In the genomic region with DNA sequence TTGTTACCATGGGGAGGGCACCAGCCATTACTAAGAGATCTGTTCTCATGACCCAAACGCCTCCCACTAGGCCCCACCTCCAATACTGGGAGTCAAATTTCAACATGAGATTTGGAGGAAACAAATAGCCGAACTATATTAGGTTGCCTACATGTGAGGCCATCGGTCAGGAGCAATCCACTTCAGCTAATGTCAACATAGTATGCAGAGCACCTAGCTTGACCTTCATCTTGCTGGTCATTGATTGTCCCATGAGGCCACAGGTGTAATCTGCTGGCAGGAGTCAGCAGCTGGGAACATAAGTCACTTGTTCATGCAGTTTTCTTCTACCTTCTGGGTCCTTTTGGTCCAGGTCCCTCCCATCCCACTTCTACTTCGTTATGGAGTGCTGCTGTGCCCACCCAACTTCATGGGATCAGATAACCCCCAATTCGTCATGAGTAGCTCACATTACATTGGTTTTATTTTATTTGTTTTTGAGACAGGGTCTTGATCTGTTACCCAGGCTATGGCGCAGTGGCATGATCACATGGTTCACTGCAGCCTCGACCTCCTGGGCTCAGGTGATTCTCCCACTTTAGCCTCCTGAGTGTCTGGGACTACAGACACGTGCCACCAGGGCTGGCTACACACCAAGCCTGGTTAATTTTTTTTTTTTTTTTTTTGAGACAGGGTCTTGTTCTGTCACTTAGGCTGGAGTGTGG, we compare ENCODE assay signal across 1 cellular context.
TF ChIP-seq lines count a peak whose summit lies in the region.

No MANE protein-coding gene starts in this region.

TF ChIP-seq in IMR-90, 13 proteins besides CTCF, POLR2A, EP300 and RAD21:
- TF ChIP-seq RFX5 (IDR thresholded peaks at IDR 0.05; ENCODE audit: low read depth, low read length): no peak
- TF ChIP-seq FOS (IDR thresholded peaks at IDR 0.05; ENCODE audit: low read depth, low read length): no peak
- no peak for TF ChIP-seq MAZ (IDR thresholded peaks at IDR 0.05; ENCODE audit: borderline replicate concordance, low read depth, low read length)
- no peak for TF ChIP-seq CEBPB (IDR thresholded peaks at IDR 0.05; ENCODE audit: low read depth, low read length)
- no peak for TF ChIP-seq USF2 (IDR thresholded peaks at IDR 0.05; ENCODE audit: low read depth, low read length)
- no peak for TF ChIP-seq MXI1 (IDR thresholded peaks at IDR 0.05; ENCODE audit: borderline replicate concordance, low read depth, low read length)
- TF ChIP-seq RCOR1 (IDR thresholded peaks at IDR 0.05; ENCODE audit: insufficient replicate concordance, low read length): no peak
- no peak for TF ChIP-seq CHD1 (IDR thresholded peaks at IDR 0.05; ENCODE audit: low read depth, low read length)
